Comparison of ENCODE assay signal across 23 cellular contexts in the genomic region with DNA sequence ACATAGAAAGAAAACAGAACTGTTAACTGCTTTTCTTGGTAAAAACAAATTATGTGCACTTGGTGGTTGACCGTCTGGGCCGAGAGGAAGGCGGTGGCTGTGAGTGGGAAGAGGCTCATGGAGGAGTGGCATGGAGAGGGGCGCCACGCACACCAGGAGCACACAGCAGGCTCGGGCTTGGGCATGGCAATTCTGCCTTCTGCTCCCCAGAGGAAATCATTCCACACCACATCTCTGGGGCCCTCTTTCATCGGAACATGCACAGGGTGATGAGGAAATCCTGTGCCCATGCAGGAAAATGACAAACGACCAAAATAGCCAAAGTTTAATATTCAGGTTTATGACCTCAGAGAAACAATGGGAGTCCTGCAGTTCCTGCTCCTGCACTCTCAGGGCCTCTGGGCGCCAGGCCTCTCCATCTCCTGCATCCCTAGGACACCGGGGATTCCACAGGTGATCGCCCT. TPM values are rescaled to one million over a fixed set of nuclear protein-coding genes. Genes with fewer than 3 reads are reported as not detected.
DNase-seq lines count a peak whose midpoint lies in the region; ATAC-seq and TF ChIP-seq lines count a peak whose summit lies in the region.
"Had no signal": no experiment of that assay in that cellular context is flagged by ENCODE, and none has a peak within 500 bp of the region (broad histone marks: within the 10 kb centered on the region; RNA-seq: fewer than 3 reads in every experiment).

No MANE protein-coding gene starts in this region.

- H3K4me1 Mint-ChIP-seq in chondrocyte (ENCODE audit: low read depth) = peaks cover 44% of the 10 kb centered on the region
- no peaks in the 10 kb centered on the region for H3K4me1 Mint-ChIP-seq in nephron progenitor cell

- no peak for DNase-seq in heart right ventricle
- DNase-seq in right atrium auricular region (ENCODE audit: low spot score) = no peak
- DNase-seq in chondrocyte (ENCODE audit: low spot score) = no peak
- DNase-seq in nephron progenitor cell = no peak
- no peak for DNase-seq in Peyer's patch
- no peak for DNase-seq in activated CD8-positive, alpha-beta memory T cell treated with anti-CD3 and anti-CD28 coated beads, Interleukin-2, amount 50 U/mL, for 48 hours
- no peak for DNase-seq in GM13977 (ENCODE audit: low spot score)
- DNase-seq: activated CD4-positive, alpha-beta T cell treated with anti-CD3 and anti-CD28 coated beads for 36 hours; brain microvascular endothelial cell; EL; immature natural killer cell; mesendoderm; naive B cell; NCI-H1105; NCI-H2081 treated with DMSO at 0.1 percent for 48 hours; stimulated activated CD4-positive, alpha-beta T cell treated with anti-CD3 and anti-CD28 coated beads, Interleukin-2, amount 100 ng/mL, for 48 hours; stomach had no signal

- H3K27me3 Mint-ChIP-seq in chondrocyte (ENCODE audit: low read depth) (no peaks in the 10 kb centered on the region), nephron progenitor cell (ENCODE audit: low read depth, poor library complexity) (no peaks in the 10 kb centered on the region)
- H3K27me3 Mint-ChIP-seq: activated CD4-positive, alpha-beta T cell treated with anti-CD3 and anti-CD28 coated beads for 36 hours; activated naive CD8-positive, alpha-beta T cell; naive B cell had no signal

- H3K36me3 Mint-ChIP-seq in chondrocyte (ENCODE audit: low read depth) = peaks cover 10% of the 10 kb centered on the region
- peaks cover 56% of the 10 kb centered on the region for H3K36me3 Mint-ChIP-seq in nephron progenitor cell (ENCODE audit: low read depth)

- H3K27me3 ChIP-seq in heart right ventricle = no peaks in the 10 kb centered on the region
- H3K27me3 ChIP-seq in right atrium auricular region = no peaks in the 10 kb centered on the region
- no peaks in the 10 kb centered on the region for H3K27me3 ChIP-seq in Peyer's patch
- H3K27me3 ChIP-seq: brain microvascular endothelial cell, stomach had no signal

- H3K4me1 ChIP-seq in heart right ventricle (peaks cover 0 to 75% (median 15%) of the 10 kb centered on the region in 9 donors), right atrium auricular region (peaks cover 0 to 14% of the 10 kb centered on the region in 2 donors), Peyer's patch (peaks cover 0 to 7% (median 0%) of the 10 kb centered on the region in 4 donors)
- H3K4me1 ChIP-seq: HAP-1 had no signal

- H3K36me3 ChIP-seq in heart right ventricle (peaks cover 0 to 41% (median 12%) of the 10 kb centered on the region in 9 donors), right atrium auricular region (peaks cover 21% of the 10 kb centered on the region), Peyer's patch (peaks cover 0 to 18% (median 0%) of the 10 kb centered on the region in 3 donors)

- H3K27ac Mint-ChIP-seq in chondrocyte (ENCODE audit: unreplicated experiment) = peak overlapping the region; percentile 14
- peak overlapping the region; percentile 57 for H3K27ac Mint-ChIP-seq in nephron progenitor cell
- H3K27ac Mint-ChIP-seq: activated CD4-positive, alpha-beta T cell treated with anti-CD3 and anti-CD28 coated beads for 36 hours; activated naive CD8-positive, alpha-beta T cell; activated T-helper 1 cell treated with anti-CD3 and anti-CD28 coated beads, Interleukin-12 subunit alpha, Interleukin-12 subunit beta, Interleukin-2, Interleukin-4 antibody, amounts not matched to agents 30 ng/mL and 10 ng/mL and 1 ng/mL, durations not matched to agents 14 hours and 24 hours and 36 hours had no signal

- H3K4me3 ChIP-seq in heart right ventricle = no peak overlapping the region
- no peak overlapping the region for H3K4me3 ChIP-seq in right atrium auricular region
- no peak overlapping the region for H3K4me3 ChIP-seq in Peyer's patch
- H3K4me3 ChIP-seq: A549, HAP-1, stomach had no signal

- H3K9me3 ChIP-seq in heart right ventricle (no peaks in the 10 kb centered on the region), right atrium auricular region (no peaks in the 10 kb centered on the region), Peyer's patch (no peaks in the 10 kb centered on the region)
- H3K9me3 ChIP-seq: A549, HAP-1, stomach had no signal

- ATAC-seq in heart right ventricle (peak in 7 of 8 donors; percentile 20 to 59 (median 50)), GM18867 (IDR thresholded peaks at IDR 0.05; ENCODE audit: unreplicated experiment) (no peak)
- ATAC-seq: A549; activated CD4-positive, alpha-beta T cell treated with anti-CD3 and anti-CD28 coated beads for 36 hours had no signal

- in situ Hi-C loops in GM13977 (cut with MboI; ENCODE audit: low pct_unique_long_range_greater_than_20kb, low sequenced_read_pairs, unreplicated experiment) = no loop called here

- TF ChIP-seq CTCF in heart right ventricle (IDR thresholded peaks at IDR 0.05) = no peak
- TF ChIP-seq CTCF in right atrium auricular region (IDR thresholded peaks at IDR 0.05) = no peak
- no peak for TF ChIP-seq CTCF in chondrocyte (IDR thresholded peaks at IDR 0.05)
- no peak for TF ChIP-seq CTCF in nephron progenitor cell (IDR thresholded peaks at IDR 0.05)
- TF ChIP-seq CTCF in Peyer's patch (IDR thresholded peaks at IDR 0.05) = no peak
- no peak for TF ChIP-seq CTCF in GM13977 (IDR thresholded peaks at IDR 0.05; ENCODE audit: extremely low read depth, insufficient read depth, missing control alignments)

- WGBS in heart right ventricle, 2 donors = 69% methylated on average over 11 of the region's 11 CpGs

- H3K4me3 Mint-ChIP-seq in chondrocyte (ENCODE audit: unreplicated experiment) (no peak overlapping the region), nephron progenitor cell (no peak overlapping the region)
- H3K4me3 Mint-ChIP-seq: activated CD4-positive, alpha-beta T cell treated with anti-CD3 and anti-CD28 coated beads for 36 hours; activated naive CD8-positive, alpha-beta T cell; activated T-helper 1 cell treated with anti-CD3 and anti-CD28 coated beads, Interleukin-12 subunit alpha, Interleukin-12 subunit beta, Interleukin-2, Interleukin-4 antibody, amounts not matched to agents 30 ng/mL and 10 ng/mL and 1 ng/mL, durations not matched to agents 14 hours and 24 hours and 36 hours; immature natural killer cell; naive B cell had no signal

- H3K9me3 Mint-ChIP-seq in chondrocyte (ENCODE audit: low read depth) (no peaks in the 10 kb centered on the region), nephron progenitor cell (peaks cover under 1% of the 10 kb centered on the region)
- H3K9me3 Mint-ChIP-seq: activated T-helper 1 cell treated with anti-CD3 and anti-CD28 coated beads, Interleukin-12 subunit alpha, Interleukin-12 subunit beta, Interleukin-2, Interleukin-4 antibody, amounts not matched to agents 30 ng/mL and 10 ng/mL and 1 ng/mL, durations not matched to agents 14 hours and 24 hours and 36 hours; immature natural killer cell; naive B cell had no signal

- intact Hi-C loops in heart right ventricle (cut with DNase I) = no loop called here

- H3K27ac ChIP-seq in heart right ventricle = peak overlapping the region in 1 of 10 donors; percentile 44
- H3K27ac ChIP-seq in right atrium auricular region = no peak overlapping the region
- H3K27ac ChIP-seq in Peyer's patch = no peak overlapping the region
- H3K27ac ChIP-seq: A549, brain microvascular endothelial cell, parathyroid adenoma had no signal

- TF ChIP-seq POLR2A in Peyer's patch (IDR thresholded peaks at IDR 0.05) = no peak

RNA-seq across cellular contexts. Expression of gene WDFY1, which starts 26.4 kb away (rescaled TPM):
- total RNA-seq in heart right ventricle (10 to 100 TPM; 10.9 to 25.9 (median 14.7) TPM), right atrium auricular region (10 to 100 TPM; 13.8 to 16.8 TPM), chondrocyte (52.3 to 68.0 TPM (median 61.3 TPM) in 3 replicates), Peyer's patch (10 to 100 TPM; 36.9 to 82.0 (median 65.0) TPM)
- polyA plus RNA-seq in heart right ventricle = 10 to 100 TPM in 1 of 2 donors, 1 to 10 TPM in 1; 8.1 to 10.8 TPM

RNA-seq across cellular contexts. Expression of gene MRPL44, which starts 38.6 kb away (rescaled TPM):
- total RNA-seq in heart right ventricle (10 to 100 TPM; 34.4 to 47.5 (median 41.5) TPM), right atrium auricular region (10 to 100 TPM; 21.8 to 43.7 TPM), chondrocyte (23.5 to 24.6 TPM (median 23.8 TPM) in 3 replicates), Peyer's patch (10 to 100 TPM; 17.6 to 36.3 (median 22.2) TPM)
- polyA plus RNA-seq in heart right ventricle = 10 to 100 TPM; 11.3 to 26.5 TPM
